In genomic region chr11:65445101-65445603, GRCh38 we compare ENCODE assay signal across 1 cellular context.
TF ChIP-seq lines count a peak whose summit lies in the region.

No MANE protein-coding gene starts in this region.

TF ChIP-seq in HepG2, 621 proteins besides CTCF, POLR2A, EP300 and RAD21 (continued from another document):
- TF ChIP-seq TFDP2 (CRISPR knock-in tag; IDR thresholded peaks at IDR 0.05) (no peak), HMG20B (CRISPR knock-in tag; conservative IDR thresholded peaks at IDR 0.05) (no peak), MAFG (CRISPR knock-in tag; IDR thresholded peaks at IDR 0.05) (no peak), ATF1 (CRISPR knock-in tag; IDR thresholded peaks at IDR 0.05) (no peak), REL (CRISPR knock-in tag; conservative IDR thresholded peaks at IDR 0.05) (no peak), ZNF547 (CRISPR knock-in tag; IDR thresholded peaks at IDR 0.05) (no peak), ZNF44 (CRISPR knock-in tag; IDR thresholded peaks at IDR 0.05) (no peak), POLR2G (IDR thresholded peaks at IDR 0.05; ENCODE audit: low read depth, low read length) (peak; percentile 78; the same call in 1 of the 2 replicates), GATAD2A (CRISPR knock-in tag; IDR thresholded peaks at IDR 0.05) (no peak), HMGXB3 (CRISPR knock-in tag; IDR thresholded peaks at IDR 0.05; ENCODE audit: borderline replicate concordance) (no peak), ZNF777 (CRISPR knock-in tag; IDR thresholded peaks at IDR 0.05) (no peak), SP5 (CRISPR knock-in tag; IDR thresholded peaks at IDR 0.05; ENCODE audit: borderline replicate concordance, low read depth) (no peak), REXO4 (CRISPR knock-in tag; IDR thresholded peaks at IDR 0.05; ENCODE audit: borderline replicate concordance) (no peak), GABPB1 (CRISPR knock-in tag; IDR thresholded peaks at IDR 0.05) (no peak), STAG1 (CRISPR knock-in tag; IDR thresholded peaks at IDR 0.05) (no peak), MEF2D (CRISPR knock-in tag; IDR thresholded peaks at IDR 0.05) (no peak), ZMYM2 (CRISPR knock-in tag; IDR thresholded peaks at IDR 0.05) (no peak), THYN1 (CRISPR knock-in tag; IDR thresholded peaks at IDR 0.05; ENCODE audit: borderline replicate concordance, low read depth) (no peak), ZNF24 (IDR thresholded peaks at IDR 0.05) (no peak), ZC3H13 (CRISPR knock-in tag; IDR thresholded peaks at IDR 0.05) (no peak), POLR2AphosphoS2 (IDR thresholded peaks at IDR 0.05; ENCODE audit: low read depth, low read length) (peak; percentile 93), ZBTB4 (CRISPR knock-in tag; IDR thresholded peaks at IDR 0.05; ENCODE audit: borderline replicate concordance) (no peak), KLF16 (CRISPR knock-in tag; IDR thresholded peaks at IDR 0.05) (no peak), ERF (CRISPR knock-in tag; IDR thresholded peaks at IDR 0.05) (no peak)
- TF ChIP-seq, protein P1, sequence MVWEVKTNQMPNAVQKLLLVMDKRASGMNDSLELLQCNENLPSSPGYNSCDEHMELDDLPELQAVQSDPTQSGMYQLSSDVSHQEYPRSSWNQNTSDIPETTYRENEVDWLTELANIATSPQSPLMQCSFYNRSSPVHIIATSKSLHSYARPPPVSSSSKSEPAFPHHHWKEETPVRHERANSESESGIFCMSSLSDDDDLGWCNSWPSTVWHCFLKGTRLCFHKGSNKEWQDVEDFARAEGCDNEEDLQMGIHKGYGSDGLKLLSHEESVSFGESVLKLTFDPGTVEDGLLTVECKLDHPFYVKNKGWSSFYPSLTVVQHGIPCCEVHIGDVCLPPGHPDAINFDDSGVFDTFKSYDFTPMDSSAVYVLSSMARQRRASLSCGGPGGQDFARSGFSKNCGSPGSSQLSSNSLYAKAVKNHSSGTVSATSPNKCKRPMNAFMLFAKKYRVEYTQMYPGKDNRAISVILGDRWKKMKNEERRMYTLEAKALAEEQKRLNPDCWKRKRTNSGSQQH (CRISPR knock-in tag; IDR thresholded peaks at IDR 0.05; ENCODE audit: low read depth) = no peak
- TF ChIP-seq, protein P2, sequence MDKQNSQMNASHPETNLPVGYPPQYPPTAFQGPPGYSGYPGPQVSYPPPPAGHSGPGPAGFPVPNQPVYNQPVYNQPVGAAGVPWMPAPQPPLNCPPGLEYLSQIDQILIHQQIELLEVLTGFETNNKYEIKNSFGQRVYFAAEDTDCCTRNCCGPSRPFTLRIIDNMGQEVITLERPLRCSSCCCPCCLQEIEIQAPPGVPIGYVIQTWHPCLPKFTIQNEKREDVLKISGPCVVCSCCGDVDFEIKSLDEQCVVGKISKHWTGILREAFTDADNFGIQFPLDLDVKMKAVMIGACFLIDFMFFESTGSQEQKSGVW (CRISPR knock-in tag; IDR thresholded peaks at IDR 0.05; ENCODE audit: borderline replicate concordance) = no peak
TF ChIP-seq in HepG2: peak in this region for 7.
